In genomic region chr19:57305056-57305455, GRCh38 we compare ENCODE assay signal across 24 cellular contexts. TPM values are rescaled to one million over a fixed set of nuclear protein-coding genes. Genes with fewer than 3 reads are reported as not detected.
DNase-seq lines count a peak whose midpoint lies in the region; ATAC-seq, FAIRE-seq and TF ChIP-seq lines count a peak whose summit lies in the region.
"Had no signal": no experiment of that assay in that cellular context is flagged by ENCODE, and none has a peak within 500 bp of the region (broad histone marks: within the 10 kb centered on the region; RNA-seq: fewer than 3 reads in every experiment).

No MANE protein-coding gene starts in this region.

- peaks cover 10% of the 10 kb centered on the region for H3K9me1 ChIP-seq in keratinocyte (ENCODE audit: control insufficient read depth, extremely low read depth, insufficient read depth, low read length)

- no peaks in the 10 kb centered on the region for H4K20me1 ChIP-seq in HepG2 (ENCODE audit: insufficient read depth, low read length)
- H4K20me1 ChIP-seq in keratinocyte (ENCODE audit: control insufficient read depth, extremely low read depth, insufficient read depth, low read length) = peaks cover 13% of the 10 kb centered on the region

- no peak for TF ChIP-seq RAD21 in HepG2 (CRISPR knock-in tag; IDR thresholded peaks at IDR 0.05)

- H3K4me3 ChIP-seq in HepG2 (replicated peaks in 1 of 3; ENCODE audit: insufficient read depth in 1 of 3, low read depth in 2 of 3, low read length in 3 of 3) = no peak overlapping the region
- H3K4me3 ChIP-seq in right lobe of liver = no peak overlapping the region
- H3K4me3 ChIP-seq in bronchial epithelial cell (ENCODE audit: low read depth, low read length) = no peak overlapping the region
- H3K4me3 ChIP-seq in keratinocyte (ENCODE audit: control insufficient read depth in 2 of 3, extremely low read depth in 1 of 3, insufficient read depth in 2 of 3, low read depth in 1 of 3, low read length in 3 of 3) = peak overlapping the region in 1 of 3 experiments; percentile 29
- H3K4me3 ChIP-seq: GM23248, SJCRH30 had no signal

- no peak overlapping the region for H3K4me2 ChIP-seq in HepG2 (ENCODE audit: low read depth, low read length)
- H3K4me2 ChIP-seq in keratinocyte (ENCODE audit: control insufficient read depth, extremely low read depth, insufficient read depth, low read depth, low read length) = peak overlapping the region; percentile 61

- peaks cover 77% of the 10 kb centered on the region for H3K36me3 Mint-ChIP-seq in activated T-cell treated with anti-CD3 and anti-CD28 coated beads, Interleukin-2, amount 50 U/mL, for 24 hours (ENCODE audit: low read depth)

- no peaks in the 10 kb centered on the region for H3K27me3 ChIP-seq in HepG2 (ENCODE audit: control insufficient read depth in 1 of 2, insufficient read depth in 2 of 2, low read length in 2 of 2)
- no peaks in the 10 kb centered on the region for H3K27me3 ChIP-seq in right lobe of liver
- H3K27me3 ChIP-seq in bronchial epithelial cell (ENCODE audit: control insufficient read depth, insufficient read depth, low read length) = no peaks in the 10 kb centered on the region
- no peaks in the 10 kb centered on the region for H3K27me3 ChIP-seq in keratinocyte (ENCODE audit: control insufficient read depth, extremely low read depth, insufficient read depth, low read length)
- H3K27me3 ChIP-seq: SJCRH30 had no signal

- no peaks in the 10 kb centered on the region for H3K4me1 ChIP-seq in HepG2 (ENCODE audit: insufficient read depth, low read length)
- no peaks in the 10 kb centered on the region for H3K4me1 ChIP-seq in right lobe of liver
- H3K4me1 ChIP-seq in keratinocyte (ENCODE audit: control insufficient read depth, extremely low read depth, insufficient read depth, low read length) = peaks cover 47% of the 10 kb centered on the region
- H3K4me1 ChIP-seq: SJCRH30 had no signal

- H3K79me2 ChIP-seq in HepG2 (ENCODE audit: insufficient read depth, low read length) (no peaks in the 10 kb centered on the region), keratinocyte (ENCODE audit: control insufficient read depth, insufficient read depth, low read length) (peaks cover 28% of the 10 kb centered on the region)

- no peak overlapping the region for H3K4me3 Mint-ChIP-seq in activated T-cell treated with anti-CD3 and anti-CD28 coated beads, Interleukin-2, amount 50 U/mL, for 24 hours
- H3K4me3 Mint-ChIP-seq: CD8-positive, alpha-beta T cell; H9; HFFc6 had no signal

- TF ChIP-seq CTCF in HepG2 (CRISPR knock-in tag; IDR thresholded peaks at IDR 0.05) (no peak), right lobe of liver (IDR thresholded peaks at IDR 0.05) (no peak), bronchial epithelial cell (IDR thresholded peaks at IDR 0.05; ENCODE audit: insufficient read depth, low read length, severe bottlenecking) (no peak), keratinocyte (optimal IDR thresholded peaks at IDR 0.05 in 1 of 3, IDR thresholded peaks at IDR 0.05 in 1 of 3, conservative IDR thresholded peaks at IDR 0.05 in 1 of 3; ENCODE audit: extremely low read depth in 1 of 3, insufficient read depth in 2 of 3, low read length in 3 of 3) (no peak)

- no peak overlapping the region for H3K27ac Mint-ChIP-seq in activated T-cell treated with anti-CD3 and anti-CD28 coated beads, Interleukin-2, amount 50 U/mL, for 24 hours
- H3K27ac Mint-ChIP-seq: CD8-positive, alpha-beta T cell; HFFc6 had no signal

- ATAC-seq in HepG2 = no peak
- no peak for ATAC-seq in right lobe of liver
- no peak for ATAC-seq in HG03521 (IDR thresholded peaks at IDR 0.05; ENCODE audit: unreplicated experiment)
- ATAC-seq: CD8-positive, alpha-beta T cell; Panc1 had no signal

- H3K27ac ChIP-seq in HepG2 (ENCODE audit: extremely low read length, insufficient read depth, low read length) (no peak overlapping the region), right lobe of liver (no peak overlapping the region), keratinocyte (ENCODE audit: control insufficient read depth, insufficient read depth, low read length) (peak overlapping the region; percentile 59)
- H3K27ac ChIP-seq: GM23248, SJCRH30 had no signal

- POLR2A ChIA-PET in HepG2 (lab: Yijun Ruan, JAX) = interaction anchor here (0.6 kb wide), 1 partner anchor 195 kb away, joined by 3 read pairs; the partner anchor contains the start of gene ZNF773

- H3K4me1 Mint-ChIP-seq in activated T-cell treated with anti-CD3 and anti-CD28 coated beads, Interleukin-2, amount 50 U/mL, for 24 hours (ENCODE audit: low read depth) = peaks cover 5% of the 10 kb centered on the region

- DNase-seq in HepG2 (ENCODE audit: low spot score) (no peak), right lobe of liver (no peak), bronchial epithelial cell (ENCODE audit: low read depth) (peak; percentile 84), keratinocyte (ENCODE audit: low read depth, low spot score) (no peak), superior temporal gyrus (ENCODE audit: extremely low spot score) (no peak)
- no peak for DNase-seq in activated T-cell treated with anti-CD3 and anti-CD28 coated beads, Interleukin-2, amount 50 U/mL, for 24 hours
- DNase-seq: AML-193; C1 segment of cervical spinal cord; CD8-positive, alpha-beta T cell; GM23248; H9; HFFc6; KBM-7; NCI-H1092; NCI-H1436; NCI-H187 treated with DMSO at 0.1 percent for 48 hours; NCI-H226; NCI-H524; NCI-H774; SJCRH30 had no signal

- peaks cover 27% of the 10 kb centered on the region for H3K9me3 Mint-ChIP-seq in activated T-cell treated with anti-CD3 and anti-CD28 coated beads, Interleukin-2, amount 50 U/mL, for 24 hours
- H3K9me3 Mint-ChIP-seq: H9, HFFc6 had no signal

- WGBS in HepG2 (ENCODE audit: low lambda C conversion rate) = 0% methylated on average over 1 of the region's 1 CpG
- WGBS in right lobe of liver (ENCODE audit: insufficient coverage, low coverage, low lambda C conversion rate, missing lambda C conversion rate) = 0% methylated on average over 1 of the region's 1 CpG

- no peaks in the 10 kb centered on the region for H3K9me3 ChIP-seq in HepG2 (ENCODE audit: low read length)
- peaks cover 0 to 6% (median 0%) of the 10 kb centered on the region in 4 donors for H3K9me3 ChIP-seq in right lobe of liver
- no peaks in the 10 kb centered on the region for H3K9me3 ChIP-seq in keratinocyte (ENCODE audit: control insufficient read depth, low read depth, low read length)
- H3K9me3 ChIP-seq: SJCRH30 had no signal

- dilution Hi-C loops in keratinocyte (cut with MboI; ENCODE audit: extremely low pct_ligation_motif_present, low sequenced_read_pairs) = no loop called here

- TF ChIP-seq POLR2A in HepG2 (IDR thresholded peaks at IDR 0.05; ENCODE audit: insufficient read depth in 1 of 2, low read depth in 2 of 2, low read length in 2 of 2) (no peak), right lobe of liver (IDR thresholded peaks at IDR 0.05) (no peak)

- no TSS peak for BruUV-seq in HepG2 (replicated peaks; lab: Mats Ljungman, UMichigan)

- H3K9ac ChIP-seq in HepG2 (ENCODE audit: insufficient read depth, low read depth, low read length) (no peak overlapping the region), keratinocyte (ENCODE audit: control insufficient read depth, extremely low read depth, insufficient read depth, low read length) (no peak overlapping the region)
- H3K9ac ChIP-seq: GM23248 had no signal

- FAIRE-seq in HepG2 (lab: Jason Lieb, UNC) (no peak), bronchial epithelial cell (lab: Jason Lieb, UNC) (no peak), keratinocyte (lab: Jason Lieb, UNC) (no peak)
- FAIRE-seq: GM12891 had no signal

- in situ Hi-C loops in HepG2 (cut with HindIII; ENCODE audit: extremely low pct_ligation_motif_present, low pct_unique_long_range_greater_than_20kb) = no loop called here

- intact Hi-C loops in HepG2 (cut with micrococcal nuclease; ENCODE audit: unreplicated experiment) = no loop called here
- intact Hi-C loops in right lobe of liver (cut with DNase I) = no loop called here

- H3K27me3 Mint-ChIP-seq in activated T-cell treated with anti-CD3 and anti-CD28 coated beads, Interleukin-2, amount 50 U/mL, for 24 hours = no peaks in the 10 kb centered on the region

- H2AFZ ChIP-seq in HepG2 (ENCODE audit: low read length) = no peak overlapping the region
- no peak overlapping the region for H2AFZ ChIP-seq in keratinocyte (ENCODE audit: control insufficient read depth, low read length)
- H2AFZ ChIP-seq: GM23248 had no signal

- CTCF ChIA-PET in HepG2 (lab: Yijun Ruan, JAX; ENCODE audit: low intra/inter-chr PET ratio, low total read pairs) = no interaction called here

- H3K36me3 ChIP-seq in HepG2 (replicated peaks in 1 of 2; ENCODE audit: control insufficient read depth in 1 of 2, insufficient read depth in 2 of 2, low read length in 2 of 2) = peaks cover 2 to 4% of the 10 kb centered on the region in 2 experiments; a peak in 2 of 5 replicates
- peaks cover 0 to 6% (median 0%) of the 10 kb centered on the region in 4 donors for H3K36me3 ChIP-seq in right lobe of liver
- H3K36me3 ChIP-seq in bronchial epithelial cell (ENCODE audit: control insufficient read depth, insufficient read depth, low read length) = no peaks in the 10 kb centered on the region
- peaks cover 0 to 18% of the 10 kb centered on the region in 2 experiments for H3K36me3 ChIP-seq in keratinocyte (ENCODE audit: control insufficient read depth in 2 of 2, extremely low read depth in 1 of 2, insufficient read depth in 2 of 2, low read length in 2 of 2)

- TF ChIP-seq EP300 in HepG2 (IDR thresholded peaks at IDR 0.05; ENCODE audit: low read depth in 2 of 2, low read length in 2 of 2) (no peak), HepG2 (CRISPR knock-in tag; IDR thresholded peaks at IDR 0.05; ENCODE audit: borderline replicate concordance) (no peak)

RNA-seq across cellular contexts. Expression of gene ZNF543, which starts 15.2 kb away (rescaled TPM):
- 8.9 and 10.4 TPM in 2 replicates for total RNA-seq in HepG2 (2016; rRNA removed; fragmentation: Illumina TruSeq; extraction: Trizol)
- 0.62 and 0.81 TPM in 2 replicates for total RNA-seq in HepG2 (2016; cell fraction: cytosol; rRNA removed; fragmentation: Illumina TruSeq; extraction: Trizol; ENCODE audit: low read depth)
- 8.0 and 9.3 TPM in 2 replicates for total RNA-seq in HepG2 (2016; cell fraction: insoluble cytoplasmic fraction; rRNA removed; fragmentation: Illumina TruSeq; extraction: Trizol)
- total RNA-seq in HepG2 (2016; cell fraction: membrane; rRNA removed; fragmentation: Illumina TruSeq; extraction: Trizol) = 4.5 and 4.7 TPM in 2 replicates
- total RNA-seq in HepG2 (2016; cell fraction: nucleus; rRNA removed; fragmentation: Illumina TruSeq; extraction: Trizol) = 5.9 and 6.1 TPM in 2 replicates
- polyA plus RNA-seq in HepG2 (2011; rRNA removed) = 2.1 and 2.5 TPM in 2 replicates
- polyA plus RNA-seq in HepG2 (2011; cell fraction: cytosol; rRNA removed) = 1.0 and 1.6 TPM in 2 replicates
- 1.9 and 2.4 TPM in 2 replicates for polyA plus RNA-seq in HepG2 (2011; cell fraction: nucleus; rRNA removed)
- polyA plus RNA-seq in HepG2 (2012) = 1.3 and 1.8 TPM in 2 replicates
- polyA plus RNA-seq in HepG2 (2016; cell fraction: cytosol; fragmentation: Illumina TruSeq; extraction: Trizol; ENCODE audit: low read depth) = 0.15 TPM in 2 replicates
- 3.1 TPM in 2 replicates for polyA plus RNA-seq in HepG2 (2016; cell fraction: insoluble cytoplasmic fraction; fragmentation: Illumina TruSeq; extraction: Trizol; ENCODE audit: low read depth)
- polyA plus RNA-seq in HepG2 (2016; cell fraction: membrane; fragmentation: Illumina TruSeq; extraction: Trizol; ENCODE audit: low read depth) = 0.85 and 0.98 TPM in 2 replicates
- 3.5 and 4.7 TPM in 2 replicates for polyA plus RNA-seq in HepG2 (2016; cell fraction: nucleus; fragmentation: Illumina TruSeq; extraction: Trizol; ENCODE audit: insufficient read depth, low read depth)
- polyA minus RNA-seq in HepG2 (2011; rRNA and poly(A)+ RNA removed; ENCODE audit: low replicate concordance) = 4.9 and 6.1 TPM in 2 replicates
- polyA minus RNA-seq in HepG2 (2011; cell fraction: cytosol; rRNA and poly(A)+ RNA removed) = 4.7 and 6.4 TPM in 2 replicates
- 6.3 and 11.8 TPM in 2 replicates for polyA minus RNA-seq in HepG2 (2011; cell fraction: nucleus; rRNA and poly(A)+ RNA removed)
- total RNA-seq in right lobe of liver = 1 to 10 TPM; 1.9 to 2.7 (median 2.4) TPM
- total RNA-seq in bronchial epithelial cell = 13.2 and 14.7 TPM in 2 replicates
- 2.1 to 2.9 TPM (median 2.5 TPM) in 3 replicates for polyA plus RNA-seq in keratinocyte
- polyA plus RNA-seq in keratinocyte (2011; ENCODE audit: low read depth) = 1.4 TPM
- 0.99 and 1.4 TPM in 2 replicates for polyA plus RNA-seq in keratinocyte (2011; cell fraction: cytosol; rRNA removed)
- 3.3 and 3.8 TPM in 2 replicates for polyA plus RNA-seq in keratinocyte (2011; cell fraction: nucleus; rRNA removed)
- 1.5 and 2.6 TPM in 2 replicates for polyA plus RNA-seq in keratinocyte (2012; ENCODE audit: low replicate concordance)
- polyA minus RNA-seq in keratinocyte = 3.2 to 9.7 TPM (median 9.5 TPM) in 3 replicates
- 5.6 TPM for polyA minus RNA-seq in keratinocyte (2011; cell fraction: cytosol; rRNA and poly(A)+ RNA removed)
- polyA minus RNA-seq in keratinocyte (2011; cell fraction: nucleus; rRNA and poly(A)+ RNA removed) = 7.6 and 13.2 TPM in 2 replicates

RNA-seq across cellular contexts. Expression of gene ZNF460, which starts 24.8 kb away (rescaled TPM):
- total RNA-seq in HepG2 (2016; rRNA removed; fragmentation: Illumina TruSeq; extraction: Trizol) (44.8 and 76.3 TPM in 2 replicates), right lobe of liver (10 to 100 TPM; 15.7 to 24.2 (median 21.8) TPM), bronchial epithelial cell (126 and 131 TPM in 2 replicates)
- 2.9 and 3.1 TPM in 2 replicates for total RNA-seq in HepG2 (2016; cell fraction: cytosol; rRNA removed; fragmentation: Illumina TruSeq; extraction: Trizol; ENCODE audit: low read depth)
- total RNA-seq in HepG2 (2016; cell fraction: insoluble cytoplasmic fraction; rRNA removed; fragmentation: Illumina TruSeq; extraction: Trizol) = 40.9 and 72.0 TPM in 2 replicates
- 9.8 and 11.2 TPM in 2 replicates for total RNA-seq in HepG2 (2016; cell fraction: membrane; rRNA removed; fragmentation: Illumina TruSeq; extraction: Trizol)
- 70.0 and 73.2 TPM in 2 replicates for total RNA-seq in HepG2 (2016; cell fraction: nucleus; rRNA removed; fragmentation: Illumina TruSeq; extraction: Trizol)
- polyA plus RNA-seq in HepG2 (2011; rRNA removed) (14.5 and 15.3 TPM in 2 replicates), keratinocyte (10.3 to 16.9 TPM (median 15.2 TPM) in 3 replicates)
- polyA plus RNA-seq in HepG2 (2011; cell fraction: cytosol; rRNA removed) = 5.4 and 7.1 TPM in 2 replicates
- 22.5 and 28.5 TPM in 2 replicates for polyA plus RNA-seq in HepG2 (2011; cell fraction: nucleus; rRNA removed)
- polyA plus RNA-seq in HepG2 (2012) = 1.7 and 1.8 TPM in 2 replicates
- 0.02 TPM in 1 of 2 replicates, not detected in the other for polyA plus RNA-seq in HepG2 (2016; cell fraction: cytosol; fragmentation: Illumina TruSeq; extraction: Trizol; ENCODE audit: low read depth)
- polyA plus RNA-seq in HepG2 (2016; cell fraction: insoluble cytoplasmic fraction; fragmentation: Illumina TruSeq; extraction: Trizol; ENCODE audit: low read depth) = 1.0 and 1.3 TPM in 2 replicates
- polyA plus RNA-seq in HepG2 (2016; cell fraction: membrane; fragmentation: Illumina TruSeq; extraction: Trizol; ENCODE audit: low read depth) = 0.12 and 0.14 TPM in 2 replicates
- polyA plus RNA-seq in HepG2 (2016; cell fraction: nucleus; fragmentation: Illumina TruSeq; extraction: Trizol; ENCODE audit: insufficient read depth, low read depth) = 2.7 and 3.2 TPM in 2 replicates
- polyA minus RNA-seq in HepG2 (2011; rRNA and poly(A)+ RNA removed; ENCODE audit: low replicate concordance) = 113 and 142 TPM in 2 replicates
- 66.3 and 87.7 TPM in 2 replicates for polyA minus RNA-seq in HepG2 (2011; cell fraction: cytosol; rRNA and poly(A)+ RNA removed)
- 149 and 236 TPM in 2 replicates for polyA minus RNA-seq in HepG2 (2011; cell fraction: nucleus; rRNA and poly(A)+ RNA removed)
- 10.3 TPM for polyA plus RNA-seq in keratinocyte (2011; ENCODE audit: low read depth)
- polyA plus RNA-seq in keratinocyte (2011; cell fraction: cytosol; rRNA removed) = 4.2 and 5.9 TPM in 2 replicates
- 42.5 and 43.0 TPM in 2 replicates for polyA plus RNA-seq in keratinocyte (2011; cell fraction: nucleus; rRNA removed)
- polyA plus RNA-seq in keratinocyte (2012; ENCODE audit: low replicate concordance) = 2.1 and 10.8 TPM in 2 replicates
- polyA minus RNA-seq in keratinocyte = 99.8 to 260 TPM (median 199 TPM) in 3 replicates
- 67.9 TPM for polyA minus RNA-seq in keratinocyte (2011; cell fraction: cytosol; rRNA and poly(A)+ RNA removed)
- 228 and 328 TPM in 2 replicates for polyA minus RNA-seq in keratinocyte (2011; cell fraction: nucleus; rRNA and poly(A)+ RNA removed)

RNA-seq across cellular contexts. Expression of gene ZNF304, which starts 46.0 kb away (rescaled TPM):
- total RNA-seq in HepG2 (2016; rRNA removed; fragmentation: Illumina TruSeq; extraction: Trizol) (8.0 and 9.5 TPM in 2 replicates), right lobe of liver (1 to 10 TPM; 1.5 to 2.8 (median 2.1) TPM), bronchial epithelial cell (12.7 and 13.7 TPM in 2 replicates)
- total RNA-seq in HepG2 (2016; cell fraction: cytosol; rRNA removed; fragmentation: Illumina TruSeq; extraction: Trizol; ENCODE audit: low read depth) = 0.61 and 1.1 TPM in 2 replicates
- total RNA-seq in HepG2 (2016; cell fraction: insoluble cytoplasmic fraction; rRNA removed; fragmentation: Illumina TruSeq; extraction: Trizol) = 7.7 and 8.9 TPM in 2 replicates
- 3.0 and 3.4 TPM in 2 replicates for total RNA-seq in HepG2 (2016; cell fraction: membrane; rRNA removed; fragmentation: Illumina TruSeq; extraction: Trizol)
- 5.9 and 7.0 TPM in 2 replicates for total RNA-seq in HepG2 (2016; cell fraction: nucleus; rRNA removed; fragmentation: Illumina TruSeq; extraction: Trizol)
- polyA plus RNA-seq in HepG2 (2011; rRNA removed) (3.4 and 3.6 TPM in 2 replicates), keratinocyte (7.4 to 8.1 TPM (median 7.7 TPM) in 3 replicates)
- polyA plus RNA-seq in HepG2 (2011; cell fraction: cytosol; rRNA removed) = 1.8 and 2.7 TPM in 2 replicates
- polyA plus RNA-seq in HepG2 (2011; cell fraction: nucleus; rRNA removed) = 3.0 and 4.8 TPM in 2 replicates
- polyA plus RNA-seq in HepG2 (2012) = 3.5 and 4.1 TPM in 2 replicates
- polyA plus RNA-seq in HepG2 (2016; cell fraction: cytosol; fragmentation: Illumina TruSeq; extraction: Trizol; ENCODE audit: low read depth) = 0.17 TPM in 2 replicates
- polyA plus RNA-seq in HepG2 (2016; cell fraction: insoluble cytoplasmic fraction; fragmentation: Illumina TruSeq; extraction: Trizol; ENCODE audit: low read depth) = 4.3 and 4.6 TPM in 2 replicates
- 0.69 and 0.74 TPM in 2 replicates for polyA plus RNA-seq in HepG2 (2016; cell fraction: membrane; fragmentation: Illumina TruSeq; extraction: Trizol; ENCODE audit: low read depth)
- 7.8 and 9.4 TPM in 2 replicates for polyA plus RNA-seq in HepG2 (2016; cell fraction: nucleus; fragmentation: Illumina TruSeq; extraction: Trizol; ENCODE audit: insufficient read depth, low read depth)
- 8.4 and 9.2 TPM in 2 replicates for polyA minus RNA-seq in HepG2 (2011; rRNA and poly(A)+ RNA removed; ENCODE audit: low replicate concordance)
- polyA minus RNA-seq in HepG2 (2011; cell fraction: cytosol; rRNA and poly(A)+ RNA removed) = 4.4 and 6.1 TPM in 2 replicates
- polyA minus RNA-seq in HepG2 (2011; cell fraction: nucleus; rRNA and poly(A)+ RNA removed) = 3.9 and 5.5 TPM in 2 replicates
- polyA plus RNA-seq in keratinocyte (2011; ENCODE audit: low read depth) = 1.2 TPM
- polyA plus RNA-seq in keratinocyte (2011; cell fraction: cytosol; rRNA removed) = 2.9 and 5.4 TPM in 2 replicates
- polyA plus RNA-seq in keratinocyte (2011; cell fraction: nucleus; rRNA removed) = 11.6 and 12.8 TPM in 2 replicates
- 5.7 and 6.3 TPM in 2 replicates for polyA plus RNA-seq in keratinocyte (2012; ENCODE audit: low replicate concordance)
- polyA minus RNA-seq in keratinocyte = 6.7 to 15.4 TPM (median 15.0 TPM) in 3 replicates
- polyA minus RNA-seq in keratinocyte (2011; cell fraction: cytosol; rRNA and poly(A)+ RNA removed) = 7.3 TPM
- 12.0 and 17.7 TPM in 2 replicates for polyA minus RNA-seq in keratinocyte (2011; cell fraction: nucleus; rRNA and poly(A)+ RNA removed)
- total RNA-seq: HT-29 had no signal

RNA-seq across cellular contexts. Expression of gene TRAPPC2B, which starts 58.3 kb away (rescaled TPM):
- total RNA-seq in HepG2 (2016; rRNA removed; fragmentation: Illumina TruSeq; extraction: Trizol) (13.3 and 20.5 TPM in 2 replicates), right lobe of liver (10 to 100 TPM in 1 of 6 experiments, 1 to 10 TPM in 5; 1.1 to 10.8 (median 3.1) TPM), bronchial epithelial cell (13.7 and 16.5 TPM in 2 replicates)
- 6.0 and 7.5 TPM in 2 replicates for total RNA-seq in HepG2 (2016; cell fraction: cytosol; rRNA removed; fragmentation: Illumina TruSeq; extraction: Trizol; ENCODE audit: low read depth)
- total RNA-seq in HepG2 (2016; cell fraction: insoluble cytoplasmic fraction; rRNA removed; fragmentation: Illumina TruSeq; extraction: Trizol) = 14.1 and 20.3 TPM in 2 replicates
- 5.7 and 5.9 TPM in 2 replicates for total RNA-seq in HepG2 (2016; cell fraction: membrane; rRNA removed; fragmentation: Illumina TruSeq; extraction: Trizol)
- 7.0 and 7.7 TPM in 2 replicates for total RNA-seq in HepG2 (2016; cell fraction: nucleus; rRNA removed; fragmentation: Illumina TruSeq; extraction: Trizol)
- polyA plus RNA-seq in HepG2 (2011; rRNA removed) (16.8 and 17.7 TPM in 2 replicates), keratinocyte (15.8 to 22.2 TPM (median 20.8 TPM) in 3 replicates)
- polyA plus RNA-seq in HepG2 (2011; cell fraction: cytosol; rRNA removed) = 19.8 and 24.4 TPM in 2 replicates
- polyA plus RNA-seq in HepG2 (2011; cell fraction: nucleus; rRNA removed) = 3.5 and 5.8 TPM in 2 replicates
- 12.0 and 12.7 TPM in 2 replicates for polyA plus RNA-seq in HepG2 (2012)
- polyA plus RNA-seq in HepG2 (2016; cell fraction: cytosol; fragmentation: Illumina TruSeq; extraction: Trizol; ENCODE audit: low read depth) = 3.7 and 5.0 TPM in 2 replicates
- 20.2 and 24.5 TPM in 2 replicates for polyA plus RNA-seq in HepG2 (2016; cell fraction: insoluble cytoplasmic fraction; fragmentation: Illumina TruSeq; extraction: Trizol; ENCODE audit: low read depth)
- polyA plus RNA-seq in HepG2 (2016; cell fraction: membrane; fragmentation: Illumina TruSeq; extraction: Trizol; ENCODE audit: low read depth) = 2.9 TPM in 2 replicates
- 10.9 and 11.1 TPM in 2 replicates for polyA plus RNA-seq in HepG2 (2016; cell fraction: nucleus; fragmentation: Illumina TruSeq; extraction: Trizol; ENCODE audit: insufficient read depth, low read depth)
- 6.7 and 11.3 TPM in 2 replicates for polyA minus RNA-seq in HepG2 (2011; rRNA and poly(A)+ RNA removed; ENCODE audit: low replicate concordance)
- 1.8 and 6.1 TPM in 2 replicates for polyA minus RNA-seq in HepG2 (2011; cell fraction: cytosol; rRNA and poly(A)+ RNA removed)
- 3.6 and 6.2 TPM in 2 replicates for polyA minus RNA-seq in HepG2 (2011; cell fraction: nucleus; rRNA and poly(A)+ RNA removed)
- polyA plus RNA-seq in keratinocyte (2011; ENCODE audit: low read depth) = 7.8 TPM
- polyA plus RNA-seq in keratinocyte (2011; cell fraction: cytosol; rRNA removed) = 11.8 and 17.3 TPM in 2 replicates
- 12.2 and 15.0 TPM in 2 replicates for polyA plus RNA-seq in keratinocyte (2011; cell fraction: nucleus; rRNA removed)
- polyA plus RNA-seq in keratinocyte (2012; ENCODE audit: low replicate concordance) = 16.0 and 19.9 TPM in 2 replicates
- polyA minus RNA-seq in keratinocyte = 1.5 to 7.1 TPM (median 6.8 TPM) in 3 replicates
- polyA minus RNA-seq in keratinocyte (2011; cell fraction: cytosol; rRNA and poly(A)+ RNA removed) = 14.0 TPM
- polyA minus RNA-seq in keratinocyte (2011; cell fraction: nucleus; rRNA and poly(A)+ RNA removed) = 2.8 and 3.8 TPM in 2 replicates

RNA-seq across cellular contexts. Expression of gene ZNF547, which starts 58.3 kb away (rescaled TPM):
- 2.1 and 2.6 TPM in 2 replicates for total RNA-seq in HepG2 (2016; rRNA removed; fragmentation: Illumina TruSeq; extraction: Trizol)
- total RNA-seq in HepG2 (2016; cell fraction: cytosol; rRNA removed; fragmentation: Illumina TruSeq; extraction: Trizol; ENCODE audit: low read depth) = 0.40 and 0.44 TPM in 2 replicates
- 2.2 and 2.6 TPM in 2 replicates for total RNA-seq in HepG2 (2016; cell fraction: insoluble cytoplasmic fraction; rRNA removed; fragmentation: Illumina TruSeq; extraction: Trizol)
- total RNA-seq in HepG2 (2016; cell fraction: membrane; rRNA removed; fragmentation: Illumina TruSeq; extraction: Trizol) = 1.0 TPM in 2 replicates
- 3.1 and 4.6 TPM in 2 replicates for total RNA-seq in HepG2 (2016; cell fraction: nucleus; rRNA removed; fragmentation: Illumina TruSeq; extraction: Trizol)
- polyA plus RNA-seq in HepG2 (2011; rRNA removed) = 2.0 and 2.2 TPM in 2 replicates
- polyA plus RNA-seq in HepG2 (2011; cell fraction: cytosol; rRNA removed) = 0.71 and 1.3 TPM in 2 replicates
- polyA plus RNA-seq in HepG2 (2011; cell fraction: nucleus; rRNA removed) = 3.0 and 5.3 TPM in 2 replicates
- polyA plus RNA-seq in HepG2 (2012) = 2.5 TPM in 2 replicates
- polyA plus RNA-seq in HepG2 (2016; cell fraction: cytosol; fragmentation: Illumina TruSeq; extraction: Trizol; ENCODE audit: low read depth) = 0.24 and 0.31 TPM in 2 replicates
- 1.3 and 1.4 TPM in 2 replicates for polyA plus RNA-seq in HepG2 (2016; cell fraction: insoluble cytoplasmic fraction; fragmentation: Illumina TruSeq; extraction: Trizol; ENCODE audit: low read depth)
- polyA plus RNA-seq in HepG2 (2016; cell fraction: membrane; fragmentation: Illumina TruSeq; extraction: Trizol; ENCODE audit: low read depth) = 0.37 and 0.50 TPM in 2 replicates
- polyA plus RNA-seq in HepG2 (2016; cell fraction: nucleus; fragmentation: Illumina TruSeq; extraction: Trizol; ENCODE audit: insufficient read depth, low read depth) = 4.6 and 5.6 TPM in 2 replicates
- polyA minus RNA-seq in HepG2 (2011; rRNA and poly(A)+ RNA removed; ENCODE audit: low replicate concordance) = 4.5 and 5.7 TPM in 2 replicates
- 2.1 and 2.2 TPM in 2 replicates for polyA minus RNA-seq in HepG2 (2011; cell fraction: cytosol; rRNA and poly(A)+ RNA removed)
- 4.8 and 6.3 TPM in 2 replicates for polyA minus RNA-seq in HepG2 (2011; cell fraction: nucleus; rRNA and poly(A)+ RNA removed)
- 1 to 10 TPM in 2 of 6 experiments, under 1 TPM in 4; 0.31 to 1.6 (median 0.93) TPM for total RNA-seq in right lobe of liver
- total RNA-seq in bronchial epithelial cell = 3.6 and 3.9 TPM in 2 replicates
- 1.4 to 3.2 TPM (median 2.8 TPM) in 3 replicates for polyA plus RNA-seq in keratinocyte
- polyA plus RNA-seq in keratinocyte (2011; ENCODE audit: low read depth) = 1.2 TPM
- polyA plus RNA-seq in keratinocyte (2011; cell fraction: cytosol; rRNA removed) = 0.74 and 1.1 TPM in 2 replicates
- polyA plus RNA-seq in keratinocyte (2011; cell fraction: nucleus; rRNA removed) = 4.5 and 7.3 TPM in 2 replicates
- polyA plus RNA-seq in keratinocyte (2012; ENCODE audit: low replicate concordance) = 1.3 and 2.4 TPM in 2 replicates
- polyA minus RNA-seq in keratinocyte = 2.6 to 4.2 TPM (median 3.6 TPM) in 3 replicates
- 5.8 TPM for polyA minus RNA-seq in keratinocyte (2011; cell fraction: cytosol; rRNA and poly(A)+ RNA removed)
- polyA minus RNA-seq in keratinocyte (2011; cell fraction: nucleus; rRNA and poly(A)+ RNA removed) = 1.9 and 2.3 TPM in 2 replicates
